In the genomic region with DNA sequence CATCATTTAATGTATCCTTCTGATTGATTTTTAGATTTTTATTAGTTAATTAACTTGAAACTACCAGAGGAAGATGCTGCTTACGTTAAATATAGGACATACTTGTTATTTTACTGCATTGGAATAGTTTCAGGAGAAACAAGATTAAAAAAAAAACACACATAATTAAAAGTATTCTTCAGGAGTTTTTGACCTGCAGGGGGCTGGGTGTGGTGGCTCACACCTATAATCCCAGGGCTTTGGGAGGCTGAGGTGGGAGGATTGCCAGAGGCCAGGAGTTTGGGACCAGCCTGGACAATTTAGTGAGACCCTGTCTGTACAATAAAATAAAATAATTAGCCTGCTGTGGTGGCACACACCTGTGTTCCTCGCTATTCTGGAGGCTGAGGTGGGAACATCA, we compare ENCODE assay signal across 20 cellular contexts. TPM values are rescaled to one million over a fixed set of nuclear protein-coding genes. Genes with fewer than 3 reads are reported as not detected.
DNase-seq lines count a peak whose midpoint lies in the region; ATAC-seq and TF ChIP-seq lines count a peak whose summit lies in the region.
"Had no signal": no experiment of that assay in that cellular context is flagged by ENCODE, and none has a peak within 500 bp of the region (broad histone marks: within the 10 kb centered on the region; RNA-seq: fewer than 3 reads in every experiment).

No MANE protein-coding gene starts in this region.

- in situ Hi-C loops in GM23248 (cut with MboI), result no loop called here

- no peak overlapping the region for H3K4ac ChIP-seq in mesendoderm (ENCODE audit: low read depth, low read length)

- H2BK120ac ChIP-seq in mesendoderm (ENCODE audit: low read depth, low read length), result no peak overlapping the region

- H3K4me2 ChIP-seq in GM23248 (ENCODE audit: unreplicated experiment) (no peak overlapping the region), mesendoderm (ENCODE audit: low read length) (no peak overlapping the region)

- no peak overlapping the region for H3K18ac ChIP-seq in mesendoderm (ENCODE audit: low read length)

- intact Hi-C loops in upper lobe of right lung (cut with DNase I), result no loop called here

- H2AK5ac ChIP-seq in mesendoderm (ENCODE audit: low read length), result no peak overlapping the region

- H3K4me1 ChIP-seq in GM23248 (ENCODE audit: insufficient read depth) (no peaks in the 10 kb centered on the region), mesendoderm (ENCODE audit: control insufficient read depth, low read depth, low read length) (no peaks in the 10 kb centered on the region), upper lobe of right lung (no peaks in the 10 kb centered on the region)
- H3K4me1 ChIP-seq: psoas muscle, uterus had no signal

- H3K9me2 ChIP-seq in GM23248 (ENCODE audit: insufficient read depth), result no peaks in the 10 kb centered on the region

- WGBS in GM23248 (ENCODE audit: low coverage in 1 of 2, low lambda C conversion rate in 2 of 2, missing lambda C conversion rate in 2 of 2), 2 experiments, result 94 to 97% methylated on average over 2 of the region's 2 CpGs
- WGBS in mesendoderm (ENCODE audit: extremely low coverage, insufficient coverage, low lambda C conversion rate), result no CpG with 5 or more reads among the region's 2 CpGs

- peaks cover 87% of the 10 kb centered on the region for H3K36me3 ChIP-seq in GM23248 (ENCODE audit: low read depth)
- H3K36me3 ChIP-seq in mesendoderm (ENCODE audit: control insufficient read depth, insufficient read depth, low read length), result peaks cover 9% of the 10 kb centered on the region
- H3K36me3 ChIP-seq in upper lobe of right lung, result peaks cover 100% of the 10 kb centered on the region
- H3K36me3 ChIP-seq: uterus had no signal

- TF ChIP-seq CTCF in cardiac fibroblast (IDR thresholded peaks at IDR 0.05; ENCODE audit: low read depth, low read length) (peak; percentile 18), upper lobe of right lung (IDR thresholded peaks at IDR 0.05) (no peak)

- H4K5ac ChIP-seq in mesendoderm (ENCODE audit: low read length), result no peak overlapping the region

- H3F3A ChIP-seq in GM23248 (ENCODE audit: insufficient read depth), result peaks cover 12% of the 10 kb centered on the region; the same call in 1 of the 2 replicates

- peak; percentile 8 for DNase-seq in NCI-H82 (lab: John Stamatoyannopoulos, UW)
- DNase-seq in NCI-H82 treated with DMSO at 0.1 percent for 48 hours (lab: John Stamatoyannopoulos, UW; ENCODE audit: unreplicated experiment), result no peak
- DNase-seq in GM23248, result peak; percentile 4
- DNase-seq in cardiac fibroblast (ENCODE audit: low read depth in 2 of 2), result no peak
- peak; percentile 11 for DNase-seq in mesendoderm
- no peak for DNase-seq in upper lobe of right lung
- DNase-seq in stimulated activated CD4-positive, alpha-beta T cell treated with anti-CD3 and anti-CD28 coated beads, Interleukin-1b, Interleukin-23, amount 100 ng/mL, for 48 hours, result no peak
- DNase-seq in amniotic stem cell (lab: John Stamatoyannopoulos, UW), result no peak
- DNase-seq: activated B cell treated with CpG ODN at 0.5 μM for 24 hours; activated CD8-positive, alpha-beta memory T cell treated with anti-CD3 and anti-CD28 coated beads, Interleukin-2, amount 50 U/mL, for 4 hours; activated naive CD4-positive, alpha-beta T cell treated with anti-CD3 and anti-CD28 coated beads, Interleukin-2, amount 50 U/mL, for 16 hours; naive thymus-derived CD8-positive, alpha-beta T cell; NCI-H1417 treated with DMSO at 0.1 percent for 48 hours; psoas muscle; stimulated activated naive CD8-positive, alpha-beta T cell treated with anti-CD3 and anti-CD28 coated beads, Interleukin-15, Interleukin-2, amounts not matched to agents 100 U/mL and 50 U/mL, for 24 hours; T-helper 1 cell; uterus had no signal

- H3K79me2 ChIP-seq in GM23248 (ENCODE audit: insufficient read depth) (peaks cover 36% of the 10 kb centered on the region), mesendoderm (ENCODE audit: control insufficient read depth, insufficient read depth, low read length) (no peaks in the 10 kb centered on the region)

- no peak overlapping the region for H2BK15ac ChIP-seq in mesendoderm (replicated peaks; ENCODE audit: low read depth)

- no peak overlapping the region for H3K23ac ChIP-seq in mesendoderm (ENCODE audit: low read length)

- no peak overlapping the region for H2BK5ac ChIP-seq in mesendoderm (ENCODE audit: low read length)

- H3K79me1 ChIP-seq in mesendoderm (ENCODE audit: low read length), result peaks cover 1% of the 10 kb centered on the region

- H3K4me3 ChIP-seq in GM23248, result no peak overlapping the region
- H3K4me3 ChIP-seq in cardiac fibroblast (replicated peaks in 1 of 2; ENCODE audit: low read depth in 2 of 2, low read length in 2 of 2), result no peak overlapping the region
- H3K4me3 ChIP-seq in mesendoderm (ENCODE audit: low read length), result no peak overlapping the region
- no peak overlapping the region for H3K4me3 ChIP-seq in upper lobe of right lung
- H3K4me3 ChIP-seq: psoas muscle, uterus had no signal

- H2AFZ ChIP-seq in GM23248, result no peak overlapping the region

- no peak overlapping the region for H3K9ac ChIP-seq in GM23248
- H3K9ac ChIP-seq in mesendoderm (ENCODE audit: low read length), result no peak overlapping the region

- no peak overlapping the region for H3K56ac ChIP-seq in mesendoderm (ENCODE audit: low read length)

- ATAC-seq in upper lobe of right lung, result no peak
- ATAC-seq: naive thymus-derived CD8-positive, alpha-beta T cell; psoas muscle; stimulated activated naive CD8-positive, alpha-beta T cell treated with anti-CD3 and anti-CD28 coated beads, Interleukin-15, Interleukin-2, amounts not matched to agents 100 U/mL and 50 U/mL, for 24 hours had no signal

- H4K20me1 ChIP-seq in GM23248 (ENCODE audit: insufficient read depth), result no peaks in the 10 kb centered on the region

- no peak overlapping the region for H3K27ac ChIP-seq in GM23248
- no peak overlapping the region for H3K27ac ChIP-seq in mesendoderm (ENCODE audit: low read depth, low read length)
- no peak overlapping the region for H3K27ac ChIP-seq in upper lobe of right lung
- H3K27ac ChIP-seq: psoas muscle, uterus had no signal

- H4K8ac ChIP-seq in mesendoderm (ENCODE audit: low read depth, low read length), result no peak overlapping the region

- no peaks in the 10 kb centered on the region for H3K9me3 ChIP-seq in GM23248 (ENCODE audit: low read depth)
- H3K9me3 ChIP-seq in upper lobe of right lung, result no peaks in the 10 kb centered on the region
- H3K9me3 ChIP-seq: psoas muscle, uterus had no signal

- no peaks in the 10 kb centered on the region for H3K27me3 ChIP-seq in GM23248 (replicated peaks; ENCODE audit: insufficient read depth)
- H3K27me3 ChIP-seq in mesendoderm (ENCODE audit: insufficient read depth, low read length, poor library complexity), result no peaks in the 10 kb centered on the region
- H3K27me3 ChIP-seq in upper lobe of right lung, result no peaks in the 10 kb centered on the region
- H3K27me3 ChIP-seq: uterus had no signal

RNA-seq across cellular contexts. Expression of a gene that starts 10.7 kb away (rescaled TPM):
- 11.9 and 47.2 TPM in 2 replicates for total RNA-seq in GM23248 (2014; rRNA removed; shearing (Covaris generic))
- polyA plus RNA-seq in GM23248 (2016; fragmentation: Nextera tagmentation; extraction: Ambion mirVana), result 35.5 and 38.2 TPM in 2 replicates
- 36.4 TPM for polyA plus RNA-seq in mesendoderm (2013, experiment 1 of 2)
- 38.2 TPM for polyA plus RNA-seq in mesendoderm (2013, experiment 2 of 2)
- total RNA-seq in upper lobe of right lung, result 22.8 TPM

RNA-seq across cellular contexts. Expression of a gene that starts 48.4 kb away (rescaled TPM):
- not detected in 2 replicates for total RNA-seq in GM23248 (2014; rRNA removed; shearing (Covaris generic))
- not detected in 2 replicates for polyA plus RNA-seq in GM23248 (2016; fragmentation: Nextera tagmentation; extraction: Ambion mirVana)
- not detected for polyA plus RNA-seq in mesendoderm (2013, experiment 1 of 2)
- polyA plus RNA-seq in mesendoderm (2013, experiment 2 of 2), result not detected
- total RNA-seq in upper lobe of right lung, result not detected
- total RNA-seq: A673; activated B cell treated with CpG ODN at 0.5 μM for 24 hours; H1; naive thymus-derived CD8-positive, alpha-beta T cell; RPMI7951 had no signal
- polyA plus RNA-seq: H1; naive thymus-derived CD8-positive, alpha-beta T cell had no signal

Comparison
In these comparisons a context has a peak if more than half of its experiments do, and no peak if none do; other contexts are left out.
1. DNase-seq: peak in NCI-H82 (single experiment), GM23248 (single experiment) and mesendoderm (single experiment); none in NCI-H82 treated with DMSO at 0.1 percent for 48 hours (single experiment), cardiac fibroblast (0 of 2), upper lobe of right lung (single experiment), stimulated activated CD4-positive, alpha-beta T cell treated with anti-CD3 and anti-CD28 coated beads, Interleukin-1b, Interleukin-23, amount 100 ng/mL, for 48 hours (single experiment) and amniotic stem cell (single experiment).